In genomic region chr2:111463956-111464355, GRCh38 we compare ENCODE assay signal across 8 cellular contexts.
DNase-seq lines count a peak whose midpoint lies in the region; ATAC-seq and TF ChIP-seq lines count a peak whose summit lies in the region.
"Not testable (repeated sequence)": the region's sequence is repeated elsewhere in the genome, so short reads cannot be mapped to it uniquely, and the experiment has no call there.

No MANE protein-coding gene starts in this region.

- CTCF ChIA-PET in Calu3 (lab: Charles Lee); PC-9 (lab: Charles Lee); activated naive CD4-positive, alpha-beta T cell treated with anti-CD3 and anti-CD28 coated beads for 36 hours (lab: Charles Lee): not testable (repeated sequence)

- not testable (repeated sequence) for TF ChIP-seq CTCF in Calu3 (IDR thresholded peaks at IDR 0.05; ENCODE audit: unreplicated experiment); PC-9 (conservative IDR thresholded peaks at IDR 0.05)

- not testable (repeated sequence) for H3K9me2 ChIP-seq in PC-9 (ENCODE audit: insufficient read depth)

- H3K27ac ChIP-seq in PC-9 = peak overlapping the region; percentile 84
- not testable (repeated sequence) for H3K27ac ChIP-seq in right cardiac atrium (ENCODE audit: low read length)

- not testable (repeated sequence) for H3K36me3 ChIP-seq in PC-9 (ENCODE audit: low read depth)

- DNase-seq in Calu3 (peak; percentile 69), PC-9 (peak in 1 of 2 experiments; percentile 46)
- DNase-seq in activated naive CD4-positive, alpha-beta T cell treated with anti-CD3 and anti-CD28 coated beads for 36 hours = peak; percentile 31
- DNase-seq in right cardiac atrium = not testable (repeated sequence)
- peak; percentile 15 for DNase-seq in stimulated activated CD8-positive, alpha-beta memory T cell treated with anti-CD3 and anti-CD28 coated beads, Interleukin-12 subunit alpha, Interleukin-12 subunit beta, amount 100 ng/mL, for 1 hour (ENCODE audit: low read depth)

- not testable (repeated sequence) for H3K27me3 ChIP-seq in PC-9 (ENCODE audit: insufficient read depth, low read depth); right cardiac atrium (ENCODE audit: control insufficient read depth, insufficient read depth)

- ATAC-seq in GM19372 (IDR thresholded peaks at IDR 0.05; ENCODE audit: low read depth, unreplicated experiment) (peak; percentile 95), HG02571 (IDR thresholded peaks at IDR 0.05; ENCODE audit: unreplicated experiment) (peak; percentile 96), HG03139 (IDR thresholded peaks at IDR 0.05; ENCODE audit: unreplicated experiment) (peak; percentile 95), right cardiac atrium (peak; percentile 92 to 94)

- H3K4me1 Mint-ChIP-seq in Calu3 (ENCODE audit: low read depth, unreplicated experiment); activated naive CD4-positive, alpha-beta T cell treated with anti-CD3 and anti-CD28 coated beads for 36 hours (ENCODE audit: low read depth): not testable (repeated sequence)

- H4K20me1 ChIP-seq in PC-9 (ENCODE audit: insufficient read depth) = not testable (repeated sequence)

- peaks cover 54% of the 10 kb centered on the region for H3K4me1 ChIP-seq in PC-9 (replicated peaks; ENCODE audit: insufficient read depth)
- not testable (repeated sequence) for H3K4me1 ChIP-seq in right cardiac atrium (ENCODE audit: control insufficient read depth, insufficient read depth, low read length)

- H3K4me3 Mint-ChIP-seq in Calu3 (ENCODE audit: low read depth, unreplicated experiment); activated naive CD4-positive, alpha-beta T cell treated with anti-CD3 and anti-CD28 coated beads for 36 hours: not testable (repeated sequence)

- BruUV-seq in Calu3 (replicated peaks; lab: Mats Ljungman, UMichigan); PC-9 (replicated peaks; lab: Mats Ljungman, UMichigan): not testable (repeated sequence)

- H3K9me3 Mint-ChIP-seq in Calu3 (ENCODE audit: low read depth, unreplicated experiment); activated naive CD4-positive, alpha-beta T cell treated with anti-CD3 and anti-CD28 coated beads for 36 hours: not testable (repeated sequence)

- H3K9me3 ChIP-seq in PC-9 (ENCODE audit: insufficient read depth, low read depth); right cardiac atrium (ENCODE audit: control insufficient read depth, low read length): not testable (repeated sequence)

- POLR2A ChIA-PET in PC-9 (lab: Charles Lee; ENCODE audit: unreplicated experiment) = not testable (repeated sequence)

- WGBS in right cardiac atrium = no CpG with 5 or more reads among the region's 10 CpGs

- intact Hi-C loops in Calu3 (cut with micrococcal nuclease; ENCODE audit: unreplicated experiment); PC-9 (cut with micrococcal nuclease; ENCODE audit: unreplicated experiment); activated naive CD4-positive, alpha-beta T cell treated with anti-CD3 and anti-CD28 coated beads for 36 hours (cut with micrococcal nuclease); right cardiac atrium (cut with DNase I): not testable (repeated sequence)

- H3K79me2 ChIP-seq in PC-9 (ENCODE audit: low read depth) = peaks cover 76% of the 10 kb centered on the region

- peaks cover 18% of the 10 kb centered on the region for H3K36me3 Mint-ChIP-seq in Calu3 (ENCODE audit: insufficient read depth, unreplicated experiment)
- H3K36me3 Mint-ChIP-seq in activated naive CD4-positive, alpha-beta T cell treated with anti-CD3 and anti-CD28 coated beads for 36 hours (ENCODE audit: low read depth) = not testable (repeated sequence)

- H3K27ac Mint-ChIP-seq in Calu3 (ENCODE audit: unreplicated experiment); activated naive CD4-positive, alpha-beta T cell treated with anti-CD3 and anti-CD28 coated beads for 36 hours: not testable (repeated sequence)

- peak overlapping the region; percentile 72; the same call in 1 of the 2 replicates for H3K4me2 ChIP-seq in PC-9

- not testable (repeated sequence) for H3F3A ChIP-seq in PC-9 (ENCODE audit: insufficient read depth, low read depth)

- not testable (repeated sequence) for H3K27me3 Mint-ChIP-seq in Calu3 (ENCODE audit: unreplicated experiment); activated naive CD4-positive, alpha-beta T cell treated with anti-CD3 and anti-CD28 coated beads for 36 hours (ENCODE audit: low read depth)

- H2AFZ ChIP-seq in PC-9 = not testable (repeated sequence)

- not testable (repeated sequence) for H3K4me3 ChIP-seq in PC-9; right cardiac atrium (ENCODE audit: low read length)
